Comparison of ENCODE assay signal across 9 cellular contexts in the genomic region with DNA sequence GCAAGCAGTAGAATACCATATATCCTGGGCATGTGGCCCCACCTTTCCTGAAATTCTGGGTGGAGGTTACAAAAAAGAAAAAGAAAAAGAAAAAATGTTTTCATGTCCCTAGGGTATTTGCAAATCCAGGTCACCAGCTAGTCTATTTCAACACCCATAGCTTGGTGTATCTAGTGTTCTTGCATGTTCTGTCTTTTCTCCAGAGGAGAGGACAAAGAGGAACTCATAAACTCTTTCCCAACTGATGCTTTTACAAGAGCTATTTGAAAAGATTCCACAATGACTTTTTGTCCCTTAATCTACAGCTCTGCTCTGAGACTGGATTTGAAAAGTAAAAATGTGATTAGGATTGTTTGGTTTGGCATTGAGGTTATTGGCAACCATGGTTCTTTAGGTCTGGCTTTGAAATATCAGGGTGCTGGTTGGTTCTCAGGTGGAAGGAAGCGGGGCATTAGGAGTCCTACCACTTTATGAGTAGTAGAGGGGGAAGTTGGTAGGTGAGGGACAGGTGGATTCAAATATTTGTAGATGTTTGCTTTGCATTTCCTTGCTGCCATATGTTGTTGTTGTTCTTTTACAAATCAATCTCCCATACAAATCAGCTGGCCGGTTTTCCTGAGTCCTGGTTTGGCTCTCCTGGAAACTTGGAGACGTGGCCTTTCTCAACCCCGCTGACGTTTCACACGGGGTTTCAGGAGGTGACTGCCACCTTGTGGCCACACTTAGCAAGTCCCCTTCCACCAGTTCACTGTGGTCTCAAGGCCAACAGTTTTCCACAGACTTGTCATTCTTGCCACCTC.
DNase-seq lines count a peak whose midpoint lies in the region; ATAC-seq, FAIRE-seq and TF ChIP-seq lines count a peak whose summit lies in the region.
"Had no signal": no experiment of that assay in that cellular context is flagged by ENCODE, and none has a peak within 500 bp of the region (broad histone marks: within the 10 kb centered on the region; RNA-seq: fewer than 3 reads in every experiment).

No MANE protein-coding gene starts in this region.

- POLR2A ChIA-PET in GM10248 (lab: Yijun Ruan, JAX) = no interaction called here
- POLR2A ChIA-PET in WTC11 (lab: Charles Lee) = interaction anchor here (0.7 kb wide), 1 partner anchor 104 kb away, joined by 3 read pairs; no protein-coding TSS in a partner anchor

- H3K27ac Mint-ChIP-seq in WTC11 = no peak overlapping the region

- no peaks in the 10 kb centered on the region for H3K4me1 ChIP-seq in kidney (ENCODE audit: control insufficient read depth in 1 of 2, insufficient read depth in 1 of 2, low read depth in 1 of 2, low read length in 2 of 2)

- H3K4me3 Mint-ChIP-seq in WTC11 = no peak overlapping the region

- intact Hi-C loops in kidney (cut with DNase I) = no loop called here

- H3K9ac ChIP-seq in kidney (ENCODE audit: low read length in 2 of 2) = no peak overlapping the region

- no peaks in the 10 kb centered on the region for H3K36me3 Mint-ChIP-seq in WTC11

- H3K4me1 Mint-ChIP-seq in WTC11 = peaks cover 4% of the 10 kb centered on the region; the same call in 1 of the 2 replicates

- no peaks in the 10 kb centered on the region for H3K27me3 Mint-ChIP-seq in WTC11 (ENCODE audit: low read depth)

- H3K9me3 Mint-ChIP-seq in WTC11 = no peaks in the 10 kb centered on the region

- DNase-seq in GM10248 (ENCODE audit: extremely low spot score) (peak; percentile 71), NCI-H2081 treated with DMSO at 0.1 percent for 48 hours (lab: John Stamatoyannopoulos, UW) (peak; percentile 30), WTC11 (ENCODE audit: low spot score) (peak; percentile 73), bronchial epithelial cell (ENCODE audit: low read depth) (peak; percentile 63), kidney (peak; percentile 82), GOT3 (lab: John Stamatoyannopoulos, UW) (no peak)
- DNase-seq in stimulated activated CD4-positive, alpha-beta T cell treated with anti-CD3 and anti-CD28 coated beads, Interleukin-1b, Interleukin-23, amount 100 ng/mL, for 24 hours (ENCODE audit: low read depth in 4 of 4, low spot score in 1 of 4) = peak; percentile 13 to 58 (median 39)

- CTCF ChIA-PET in GM10248 (lab: Yijun Ruan, JAX) = interaction anchor here (0.7 to 12.9 kb wide), 22 partner anchors 9 to 290 kb away, joined by 3 to 431 read pairs (median 6); no protein-coding TSS in a partner anchor
- CTCF ChIA-PET in WTC11 (lab: Charles Lee) = interaction anchor here (0.5 to 5.9 kb wide), 18 partner anchors 18 to 427 kb away, joined by 3 to 158 read pairs (median 5); no protein-coding TSS in a partner anchor

- H3K4me3 ChIP-seq in bronchial epithelial cell (ENCODE audit: low read depth, low read length) (no peak overlapping the region), kidney (ENCODE audit: low read length in 2 of 2) (no peak overlapping the region)
- H3K4me3 ChIP-seq: skin epidermis had no signal

- no peaks in the 10 kb centered on the region for H3K27me3 ChIP-seq in bronchial epithelial cell (ENCODE audit: control insufficient read depth, insufficient read depth, low read length)

- H3K9me3 ChIP-seq in kidney (ENCODE audit: control insufficient read depth in 1 of 2, low read length in 2 of 2) = no peaks in the 10 kb centered on the region

- FAIRE-seq in bronchial epithelial cell (lab: Jason Lieb, UNC) (peak; percentile 91), kidney (lab: Jason Lieb, UNC) (peak; percentile 51)

- TF ChIP-seq CTCF in GM10248 (IDR thresholded peaks at IDR 0.05; ENCODE audit: control extremely low read depth, extremely low read depth, low read depth, missing control alignments) (peak; percentile 90), WTC11 (IDR thresholded peaks at IDR 0.05) (peak; percentile 89), bronchial epithelial cell (IDR thresholded peaks at IDR 0.05; ENCODE audit: insufficient read depth, low read length, severe bottlenecking) (peak; percentile 94), kidney (IDR thresholded peaks at IDR 0.05; ENCODE audit: borderline replicate concordance, extremely low read depth, insufficient read depth) (peak; percentile 92)

- peak; percentile 77 for ATAC-seq in HG02678 (IDR thresholded peaks at IDR 0.05; ENCODE audit: unreplicated experiment)
- ATAC-seq in WTC11 = peak; percentile 85

- H3K27ac ChIP-seq in kidney (ENCODE audit: low read depth in 2 of 2, low read length in 2 of 2) = no peak overlapping the region
- H3K27ac ChIP-seq: skin epidermis had no signal

- H3K36me3 ChIP-seq in bronchial epithelial cell (ENCODE audit: control insufficient read depth, insufficient read depth, low read length) = no peaks in the 10 kb centered on the region
- H3K36me3 ChIP-seq in kidney (ENCODE audit: control insufficient read depth in 1 of 2, insufficient read depth in 2 of 2, low read length in 2 of 2) = no peaks in the 10 kb centered on the region

TF ChIP-seq in WTC11, 78 proteins besides CTCF, POLR2A, EP300 and RAD21:
- TF ChIP-seq NR3C1 (CRISPR knock-in tag; conservative IDR thresholded peaks at IDR 0.05; ENCODE audit: low read depth) = no peak
- TF ChIP-seq FOXP1 (CRISPR knock-in tag; IDR thresholded peaks at IDR 0.05; ENCODE audit: borderline replicate concordance) = no peak
- TF ChIP-seq, protein P1, sequence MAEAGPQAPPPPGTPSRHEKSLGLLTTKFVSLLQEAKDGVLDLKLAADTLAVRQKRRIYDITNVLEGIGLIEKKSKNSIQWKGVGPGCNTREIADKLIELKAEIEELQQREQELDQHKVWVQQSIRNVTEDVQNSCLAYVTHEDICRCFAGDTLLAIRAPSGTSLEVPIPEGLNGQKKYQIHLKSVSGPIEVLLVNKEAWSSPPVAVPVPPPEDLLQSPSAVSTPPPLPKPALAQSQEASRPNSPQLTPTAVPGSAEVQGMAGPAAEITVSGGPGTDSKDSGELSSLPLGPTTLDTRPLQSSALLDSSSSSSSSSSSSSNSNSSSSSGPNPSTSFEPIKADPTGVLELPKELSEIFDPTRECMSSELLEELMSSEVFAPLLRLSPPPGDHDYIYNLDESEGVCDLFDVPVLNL (CRISPR knock-in tag; IDR thresholded peaks at IDR 0.05; ENCODE audit: borderline replicate concordance, low read depth) = no peak
- TF ChIP-seq ZBTB21 (CRISPR knock-in tag; IDR thresholded peaks at IDR 0.05; ENCODE audit: borderline replicate concordance) = no peak
- no peak for TF ChIP-seq JAZF1 (CRISPR knock-in tag; IDR thresholded peaks at IDR 0.05)
- TF ChIP-seq ZNF396 (CRISPR knock-in tag; IDR thresholded peaks at IDR 0.05; ENCODE audit: borderline replicate concordance) = no peak
- TF ChIP-seq NFYB (CRISPR knock-in tag; conservative IDR thresholded peaks at IDR 0.05; ENCODE audit: low read depth) = no peak
- TF ChIP-seq FOXJ3 (CRISPR knock-in tag; IDR thresholded peaks at IDR 0.05; ENCODE audit: borderline replicate concordance) = no peak
- TF ChIP-seq MYBL2 (CRISPR knock-in tag; IDR thresholded peaks at IDR 0.05) = no peak
- no peak for TF ChIP-seq SMAD4 (CRISPR knock-in tag; IDR thresholded peaks at IDR 0.05)
- TF ChIP-seq, protein P2, sequence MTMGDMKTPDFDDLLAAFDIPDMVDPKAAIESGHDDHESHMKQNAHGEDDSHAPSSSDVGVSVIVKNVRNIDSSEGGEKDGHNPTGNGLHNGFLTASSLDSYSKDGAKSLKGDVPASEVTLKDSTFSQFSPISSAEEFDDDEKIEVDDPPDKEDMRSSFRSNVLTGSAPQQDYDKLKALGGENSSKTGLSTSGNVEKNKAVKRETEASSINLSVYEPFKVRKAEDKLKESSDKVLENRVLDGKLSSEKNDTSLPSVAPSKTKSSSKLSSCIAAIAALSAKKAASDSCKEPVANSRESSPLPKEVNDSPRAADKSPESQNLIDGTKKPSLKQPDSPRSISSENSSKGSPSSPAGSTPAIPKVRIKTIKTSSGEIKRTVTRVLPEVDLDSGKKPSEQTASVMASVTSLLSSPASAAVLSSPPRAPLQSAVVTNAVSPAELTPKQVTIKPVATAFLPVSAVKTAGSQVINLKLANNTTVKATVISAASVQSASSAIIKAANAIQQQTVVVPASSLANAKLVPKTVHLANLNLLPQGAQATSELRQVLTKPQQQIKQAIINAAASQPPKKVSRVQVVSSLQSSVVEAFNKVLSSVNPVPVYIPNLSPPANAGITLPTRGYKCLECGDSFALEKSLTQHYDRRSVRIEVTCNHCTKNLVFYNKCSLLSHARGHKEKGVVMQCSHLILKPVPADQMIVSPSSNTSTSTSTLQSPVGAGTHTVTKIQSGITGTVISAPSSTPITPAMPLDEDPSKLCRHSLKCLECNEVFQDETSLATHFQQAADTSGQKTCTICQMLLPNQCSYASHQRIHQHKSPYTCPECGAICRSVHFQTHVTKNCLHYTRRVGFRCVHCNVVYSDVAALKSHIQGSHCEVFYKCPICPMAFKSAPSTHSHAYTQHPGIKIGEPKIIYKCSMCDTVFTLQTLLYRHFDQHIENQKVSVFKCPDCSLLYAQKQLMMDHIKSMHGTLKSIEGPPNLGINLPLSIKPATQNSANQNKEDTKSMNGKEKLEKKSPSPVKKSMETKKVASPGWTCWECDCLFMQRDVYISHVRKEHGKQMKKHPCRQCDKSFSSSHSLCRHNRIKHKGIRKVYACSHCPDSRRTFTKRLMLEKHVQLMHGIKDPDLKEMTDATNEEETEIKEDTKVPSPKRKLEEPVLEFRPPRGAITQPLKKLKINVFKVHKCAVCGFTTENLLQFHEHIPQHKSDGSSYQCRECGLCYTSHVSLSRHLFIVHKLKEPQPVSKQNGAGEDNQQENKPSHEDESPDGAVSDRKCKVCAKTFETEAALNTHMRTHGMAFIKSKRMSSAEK (CRISPR knock-in tag; IDR thresholded peaks at IDR 0.05; ENCODE audit: borderline replicate concordance) = no peak
- no peak for TF ChIP-seq NFATC4 (CRISPR knock-in tag; IDR thresholded peaks at IDR 0.05)
TF ChIP-seq in WTC11: peak in this region for 0.
